6 cellular contexts compared by ENCODE assay signal in genomic region chr20:45912344-45912682, GRCh38. TPM values are rescaled to one million over a fixed set of nuclear protein-coding genes. Genes with fewer than 3 reads are reported as not detected.
DNase-seq lines count a peak whose midpoint lies in the region; ATAC-seq and TF ChIP-seq lines count a peak whose summit lies in the region.

No MANE protein-coding gene starts in this region.

- no peaks in the 10 kb centered on the region for H3K9me3 Mint-ChIP-seq in stimulated activated naive CD8-positive, alpha-beta T cell treated with anti-CD3 and anti-CD28 coated beads, Interleukin-15, Interleukin-2, amounts not matched to agents 100 ng/mL and 50 ng/mL, for 24 hours

- no peak for TF ChIP-seq CTCF in kidney epithelial cell (IDR thresholded peaks at IDR 0.05; ENCODE audit: insufficient read depth, low read length, poor library complexity, severe bottlenecking)

- H3K36me3 Mint-ChIP-seq in stimulated activated naive CD8-positive, alpha-beta T cell treated with anti-CD3 and anti-CD28 coated beads, Interleukin-15, Interleukin-2, amounts not matched to agents 100 ng/mL and 50 ng/mL, for 24 hours (ENCODE audit: low read depth): no peaks in the 10 kb centered on the region

- peaks cover 13% of the 10 kb centered on the region for H3K27me3 Mint-ChIP-seq in stimulated activated naive CD8-positive, alpha-beta T cell treated with anti-CD3 and anti-CD28 coated beads, Interleukin-15, Interleukin-2, amounts not matched to agents 100 ng/mL and 50 ng/mL, for 24 hours

- no peak for ATAC-seq in stimulated activated naive CD8-positive, alpha-beta T cell treated with anti-CD3 and anti-CD28 coated beads, Interleukin-15, Interleukin-2, amounts not matched to agents 100 U/mL and 50 U/mL, for 24 hours
- ATAC-seq in HG02571 (IDR thresholded peaks at IDR 0.05; ENCODE audit: unreplicated experiment): no peak

- H3K4me3 Mint-ChIP-seq in stimulated activated naive CD8-positive, alpha-beta T cell treated with anti-CD3 and anti-CD28 coated beads, Interleukin-15, Interleukin-2, amounts not matched to agents 100 ng/mL and 50 ng/mL, for 24 hours: peak overlapping the region; percentile 84

- H3K4me3 ChIP-seq in kidney epithelial cell (ENCODE audit: low read depth, low read length): peak overlapping the region; percentile 42

- peak overlapping the region; percentile 67 for H3K27ac Mint-ChIP-seq in stimulated activated naive CD8-positive, alpha-beta T cell treated with anti-CD3 and anti-CD28 coated beads, Interleukin-15, Interleukin-2, amounts not matched to agents 100 ng/mL and 50 ng/mL, for 24 hours

- no peak for DNase-seq in stimulated activated naive CD8-positive, alpha-beta T cell treated with anti-CD3 and anti-CD28 coated beads, Interleukin-15, Interleukin-2, amounts not matched to agents 100 U/mL and 50 U/mL, for 24 hours
- DNase-seq in kidney epithelial cell (ENCODE audit: low read depth): no peak
- no peak for DNase-seq in DMS153 (lab: John Stamatoyannopoulos, UW)
- DNase-seq in KG1 (lab: John Stamatoyannopoulos, UW): no peak

- H3K36me3 ChIP-seq in kidney epithelial cell (ENCODE audit: control insufficient read depth, insufficient read depth, low read length): peaks cover 1% of the 10 kb centered on the region

- H3K4me1 Mint-ChIP-seq in stimulated activated naive CD8-positive, alpha-beta T cell treated with anti-CD3 and anti-CD28 coated beads, Interleukin-15, Interleukin-2, amounts not matched to agents 100 ng/mL and 50 ng/mL, for 24 hours (ENCODE audit: low read depth): peaks cover 30% of the 10 kb centered on the region

- no peaks in the 10 kb centered on the region for H3K27me3 ChIP-seq in kidney epithelial cell (ENCODE audit: control insufficient read depth, insufficient read depth, low read length)

RNA-seq across cellular contexts. Expression of gene PLTP, which starts 0.4 kb away (rescaled TPM):
- total RNA-seq in kidney epithelial cell: 55.8 and 71.1 TPM in 2 replicates

RNA-seq across cellular contexts. Expression of gene CTSA, which starts 21.2 kb away (rescaled TPM):
- 136 and 192 TPM in 2 replicates for total RNA-seq in kidney epithelial cell

RNA-seq across cellular contexts. Expression of gene NEURL2, which starts 21.3 kb away (rescaled TPM):
- total RNA-seq in kidney epithelial cell: 7.9 and 9.0 TPM in 2 replicates

RNA-seq across cellular contexts. Expression of gene PCIF1, which starts 22.2 kb away (rescaled TPM):
- 22.4 and 29.2 TPM in 2 replicates for total RNA-seq in kidney epithelial cell

RNA-seq across cellular contexts. Expression of gene SPATA25, which starts 24.9 kb away (rescaled TPM):
- total RNA-seq in kidney epithelial cell: 0.21 and 0.25 TPM in 2 replicates
